ENCODE assay signal across 25 cellular contexts in genomic region chr11:35461917-35462316, GRCh38. TPM values are rescaled to one million over a fixed set of nuclear protein-coding genes. Genes with fewer than 3 reads are reported as not detected.
A peak's percentile ranks its signal among the peaks of the same experiment; 100 is the strongest.
DNase-seq lines count a peak whose midpoint lies in the region; ATAC-seq and TF ChIP-seq lines count a peak whose summit lies in the region.
"Had no signal": no experiment of that assay in that cellular context is flagged by ENCODE, and none has a peak within 500 bp of the region (broad histone marks: within the 10 kb centered on the region; RNA-seq: fewer than 3 reads in every experiment).

No MANE protein-coding gene starts in this region.

- RAD21 ChIA-PET in HCT116 (lab: Charles Lee; ENCODE audit: low non-redundant PET in 1 of 2, low total read pairs in 2 of 2, uncharacterized antibody in 2 of 2, unreplicated experiment in 2 of 2) = no interaction called here

- TF ChIP-seq RAD21 in HCT116 (IDR thresholded peaks at IDR 0.05; ENCODE audit: low read depth) = peak; percentile 26; the same call in 1 of the 2 replicates

- 82 to 86% methylated on average over 1 to 2 of the region's 2 CpGs for WGBS in endodermal cell (ENCODE audit: insufficient coverage in 1 of 2, insufficient read length in 1 of 2), 2 experiments

- peaks cover 10% of the 10 kb centered on the region for H3K27me3 Mint-ChIP-seq in endodermal cell (ENCODE audit: insufficient read depth)

- no peaks in the 10 kb centered on the region for H3K4me1 ChIP-seq in HCT116 (ENCODE audit: control insufficient read depth in 1 of 2, insufficient read depth in 2 of 2, low read length in 2 of 2)
- H3K4me1 ChIP-seq in endodermal cell (ENCODE audit: control insufficient read depth, insufficient read depth, low read length) = no peaks in the 10 kb centered on the region
- H3K4me1 ChIP-seq in A673 (ENCODE audit: insufficient read depth, low read length, poor library complexity, severe bottlenecking) = no peaks in the 10 kb centered on the region
- H3K4me1 ChIP-seq: BLaER1 had no signal

- H3K9ac ChIP-seq in HCT116 (ENCODE audit: low read length) = no peak overlapping the region
- H3K9ac ChIP-seq in endodermal cell (ENCODE audit: extremely low read depth, low read length, poor library complexity, severe bottlenecking) = no peak overlapping the region
- H3K9ac ChIP-seq: BLaER1 had no signal

- DNase-seq in HCT116 (ENCODE audit: low read depth, low spot score) (no peak), endodermal cell (no peak), A673 (ENCODE audit: low spot score) (no peak), GM10266 (ENCODE audit: extremely low spot score) (no peak), T1000 (lab: John Stamatoyannopoulos, UW) (no peak)
- DNase-seq: ACHN; CD4-positive, alpha-beta memory T cell; H7; KBM-7; MM.1S; NCI-H1048; NCI-H1417 treated with DMSO at 0.1 percent for 48 hours; NCI-H187; NCI-H446 treated with DMSO at 0.1 percent for 48 hours; NCI-H526 treated with DMSO at 0.1 percent for 48 hours; OCI-M1; SIG-M5 had no signal

- no peaks in the 10 kb centered on the region for H3K9me3 Mint-ChIP-seq in endodermal cell
- H3K9me3 Mint-ChIP-seq: CD4-positive, alpha-beta memory T cell had no signal

- H2AFZ ChIP-seq in HCT116 (ENCODE audit: low read depth, low read length, poor library complexity, severe bottlenecking) = no peak overlapping the region

- H3K9me3 ChIP-seq in HCT116 (ENCODE audit: control insufficient read depth in 1 of 2, insufficient read depth in 1 of 2, low read depth in 1 of 2, low read length in 2 of 2) = no peaks in the 10 kb centered on the region
- no peaks in the 10 kb centered on the region for H3K9me3 ChIP-seq in endodermal cell (ENCODE audit: control insufficient read depth, low read length)
- no peaks in the 10 kb centered on the region for H3K9me3 ChIP-seq in A673 (ENCODE audit: low read depth, low read length, poor library complexity, severe bottlenecking)
- H3K9me3 ChIP-seq: BLaER1 had no signal

- TF ChIP-seq CTCF in HCT116 (IDR thresholded peaks at IDR 0.05 in 2 of 3, conservative IDR thresholded peaks at IDR 0.05 in 1 of 3; ENCODE audit: borderline replicate concordance in 1 of 3, insufficient read depth in 1 of 3, low read depth in 2 of 3, low read length in 2 of 3) = peak; percentile 4 to 36 (median 26); a peak in 3 of 6 replicates
- peak; percentile 10; the same call in 1 of the 2 replicates for TF ChIP-seq CTCF in VCaP (conservative IDR thresholded peaks at IDR 0.05)
- peak; percentile 48 for TF ChIP-seq CTCF in endodermal cell (conservative IDR thresholded peaks at IDR 0.05)
- TF ChIP-seq CTCF in A673 (conservative IDR thresholded peaks at IDR 0.05; ENCODE audit: low read depth, low read length) = no peak; the same call in 1 of the 2 replicates
- no peak for TF ChIP-seq CTCF in GM10266 (IDR thresholded peaks at IDR 0.05; ENCODE audit: control insufficient read depth, insufficient read depth, low read depth, missing control alignments)

- H3K79me2 ChIP-seq in HCT116 (ENCODE audit: insufficient read depth, low read length) = no peaks in the 10 kb centered on the region

- peak; percentile 63 for ATAC-seq in HCT116
- ATAC-seq: HepG2, SK-N-SH treated with all-trans-retinoic acid at 6 μM for 48 hours had no signal

- POLR2A ChIA-PET in HCT116 (lab: Charles Lee) = no interaction called here
- POLR2A ChIA-PET in A673 (lab: Charles Lee; ENCODE audit: low non-redundant PET) = no interaction called here

- H3K4me2 ChIP-seq in HCT116 (ENCODE audit: low read length) = no peak overlapping the region
- H3K4me2 ChIP-seq: BLaER1 had no signal

- TF ChIP-seq POLR2A in HCT116 (IDR thresholded peaks at IDR 0.05; ENCODE audit: borderline replicate concordance, extremely low read depth, insufficient read depth, insufficient read length) = no peak

- H3K4me3 ChIP-seq in HCT116 (replicated peaks in 1 of 2; ENCODE audit: low read depth in 1 of 2, low read length in 2 of 2) (no peak overlapping the region), endodermal cell (ENCODE audit: low read length) (no peak overlapping the region), A673 (ENCODE audit: low read depth, low read length, poor library complexity, severe bottlenecking) (no peak overlapping the region)
- H3K4me3 ChIP-seq: BLaER1 had no signal

- no peak overlapping the region for H3K4me3 Mint-ChIP-seq in endodermal cell
- H3K4me3 Mint-ChIP-seq: CD4-positive, alpha-beta memory T cell had no signal

- H4K20me1 ChIP-seq in HCT116 (ENCODE audit: insufficient read depth) = no peaks in the 10 kb centered on the region
- H4K20me1 ChIP-seq: BLaER1 had no signal

- no peaks in the 10 kb centered on the region for H3K9me2 ChIP-seq in HCT116 (ENCODE audit: insufficient read depth)

- H3K27ac ChIP-seq in HCT116 (ENCODE audit: low read depth, low read length) = no peak overlapping the region
- no peak overlapping the region for H3K27ac ChIP-seq in VCaP
- no peak overlapping the region for H3K27ac ChIP-seq in endodermal cell (ENCODE audit: low read depth, low read length)
- peak overlapping the region; percentile 3 for H3K27ac ChIP-seq in temporal lobe (ENCODE audit: low read depth, low read length)
- no peak overlapping the region for H3K27ac ChIP-seq in A673 (ENCODE audit: low read depth, low read length, poor library complexity, severe bottlenecking)
- H3K27ac ChIP-seq: BLaER1, HL-60, RWPE1 had no signal

- H3K4me1 Mint-ChIP-seq in endodermal cell = peaks cover 3% of the 10 kb centered on the region
- H3K4me1 Mint-ChIP-seq: CD4-positive, alpha-beta memory T cell had no signal

- no peak overlapping the region for H3K27ac Mint-ChIP-seq in endodermal cell
- H3K27ac Mint-ChIP-seq: CD4-positive, alpha-beta memory T cell had no signal

- H3K27me3 ChIP-seq in HCT116 (ENCODE audit: insufficient read depth, low read length) = peaks cover 26% of the 10 kb centered on the region
- no peaks in the 10 kb centered on the region for H3K27me3 ChIP-seq in endodermal cell (ENCODE audit: control insufficient read depth, insufficient read depth, low read length, poor library complexity, severe bottlenecking)
- peaks cover 71% of the 10 kb centered on the region for H3K27me3 ChIP-seq in A673 (replicated peaks; ENCODE audit: insufficient read depth, low read depth, low read length, poor library complexity)
- H3K27me3 ChIP-seq: BLaER1 had no signal

- intact Hi-C loops in HCT116 (cut with micrococcal nuclease) (no loop called here), A673 (cut with micrococcal nuclease; ENCODE audit: unreplicated experiment) (no loop called here)

- peaks cover 11% of the 10 kb centered on the region for H3K36me3 Mint-ChIP-seq in endodermal cell (ENCODE audit: low read depth)
- H3K36me3 Mint-ChIP-seq: CD4-positive, alpha-beta memory T cell had no signal

- BruUV-seq in HCT116 (replicated peaks; lab: Mats Ljungman, UMichigan) (no TSS peak), A673 (replicated peaks; lab: Mats Ljungman, UMichigan) (no TSS peak)

- no peaks in the 10 kb centered on the region for H3K36me3 ChIP-seq in HCT116 (ENCODE audit: control insufficient read depth in 1 of 2, insufficient read depth in 2 of 2, low read length in 2 of 2)
- no peaks in the 10 kb centered on the region for H3K36me3 ChIP-seq in endodermal cell (ENCODE audit: control insufficient read depth, insufficient read depth, low read length)
- no peaks in the 10 kb centered on the region for H3K36me3 ChIP-seq in A673 (ENCODE audit: insufficient read depth, low read length, poor library complexity, severe bottlenecking)
- H3K36me3 ChIP-seq: BLaER1 had no signal

- CTCF ChIA-PET in HCT116 (lab: Charles Lee) (no interaction called here), A673 (lab: Charles Lee) (no interaction called here)

TF ChIP-seq in HCT116, 20 proteins besides CTCF, POLR2A, EP300 and RAD21:
- no peak for TF ChIP-seq YY1 (IDR thresholded peaks at IDR 0.05; ENCODE audit: extremely low read depth, insufficient replicate concordance, low read depth, low read length)
- no peak for TF ChIP-seq REST (IDR thresholded peaks at IDR 0.05; ENCODE audit: low read depth)
- TF ChIP-seq SP1 (IDR thresholded peaks at IDR 0.05; ENCODE audit: low read depth) = no peak
- TF ChIP-seq CEBPB (IDR thresholded peaks at IDR 0.05; ENCODE audit: low read depth) = no peak
- TF ChIP-seq TCF7L2 (IDR thresholded peaks at IDR 0.05; ENCODE audit: borderline replicate concordance, extremely low read depth, insufficient read depth, insufficient read length) = no peak
- no peak for TF ChIP-seq EGR1 (IDR thresholded peaks at IDR 0.05; ENCODE audit: low read depth)

RNA-seq across cellular contexts. Expression of gene SLC1A2, which starts 42.6 kb away (rescaled TPM):
- total RNA-seq in HCT116 (2021; ENCODE audit: unreplicated experiment) = 0.25 TPM
- 0.03 and 0.04 TPM in 2 replicates for polyA plus RNA-seq in HCT116 (2012)
- 10 to 100 TPM in 1 of 2 donors, 1 to 10 TPM in 1; 7.1 to 13.5 TPM for total RNA-seq in endodermal cell
- polyA plus RNA-seq in endodermal cell (2013, experiment 1 of 2) = 8.8 TPM
- 9.6 TPM for polyA plus RNA-seq in endodermal cell (2013, experiment 2 of 2)
- total RNA-seq in temporal lobe = 192 TPM
- 0.11 TPM in 1 of 2 replicates, not detected in the other for total RNA-seq in A673 (2021)
- total RNA-seq: HT-29 had no signal

Comparison
In these comparisons a context has a peak if more than half of its experiments do, and no peak if none do; other contexts are left out.
1. CTCF ChIP-seq: peak in HCT116 (3 of 3), VCaP (single experiment) and endodermal cell (single experiment); none in A673 (single experiment) and GM10266 (single experiment).
2. RNA of gene SLC1A2, which starts 42.6 kb away (total RNA-seq): 192 TPM in temporal lobe (single experiment); 7.1 to 13.5 TPM in endodermal cell, 0.25 TPM in HCT116 (single experiment) and 0.11 TPM in A673; every median in the first group is over 10 times any median in the second.